20 cellular contexts compared by ENCODE assay signal in genomic region chr10:61633665-61634064, GRCh38. TPM values are rescaled to one million over a fixed set of nuclear protein-coding genes. Genes with fewer than 3 reads are reported as not detected.
DNase-seq lines count a peak whose midpoint lies in the region; TF ChIP-seq lines count a peak whose summit lies in the region.
"Had no signal": no experiment of that assay in that cellular context is flagged by ENCODE, and none has a peak within 500 bp of the region (broad histone marks: within the 10 kb centered on the region; RNA-seq: fewer than 3 reads in every experiment).

No MANE protein-coding gene starts in this region.

- CTCF ChIA-PET in PC-9 (lab: Charles Lee) = interaction anchor here (0.6 kb wide), 1 partner anchor 1626 kb away, joined by 18 read pairs; no protein-coding TSS in a partner anchor

- TF ChIP-seq CTCF in PC-9 (conservative IDR thresholded peaks at IDR 0.05) (no peak), GM10266 (IDR thresholded peaks at IDR 0.05; ENCODE audit: control insufficient read depth, insufficient read depth, low read depth, missing control alignments) (no peak), spleen (IDR thresholded peaks at IDR 0.05 in 8 of 11, conservative IDR thresholded peaks at IDR 0.05 in 3 of 11) (no peak)

- peak overlapping the region; percentile 7; the same call in 1 of the 2 replicates for H2AFZ ChIP-seq in PC-9

- H3K4me1 ChIP-seq in PC-9 (replicated peaks; ENCODE audit: insufficient read depth) = peaks cover 45% of the 10 kb centered on the region
- H3K4me1 ChIP-seq in spleen = no peaks in the 10 kb centered on the region
- H3K4me1 ChIP-seq: right lobe of liver had no signal

- no peaks in the 10 kb centered on the region for H3K9me3 ChIP-seq in PC-9 (ENCODE audit: insufficient read depth, low read depth)
- no peaks in the 10 kb centered on the region for H3K9me3 ChIP-seq in spleen
- H3K9me3 ChIP-seq: right lobe of liver had no signal

- intact Hi-C loops in PC-9 (cut with micrococcal nuclease; ENCODE audit: unreplicated experiment) = loop anchor here (5.0 kb wide), 1 partner anchor 269 kb away; the partner anchor contains the start of gene ARID5B
- intact Hi-C loops in spleen (cut with DNase I; ENCODE audit: low total_unique reads) = no loop called here

- no peaks in the 10 kb centered on the region for H4K20me1 ChIP-seq in PC-9 (ENCODE audit: insufficient read depth)

- H3F3A ChIP-seq in PC-9 (ENCODE audit: insufficient read depth, low read depth) = peaks cover under 1% of the 10 kb centered on the region; the same call in 1 of the 2 replicates

- DNase-seq in EL (peak; percentile 83), PC-9 (peak in 1 of 2 experiments; percentile 46), dedifferentiated amniotic fluid mesenchymal stem cell (ENCODE audit: extremely low spot score) (peak; percentile 51), kidney tubule cell (ENCODE audit: low spot score) (peak; percentile 7), GM10266 (ENCODE audit: extremely low spot score) (no peak), NCI-H2196 (lab: John Stamatoyannopoulos, UW; ENCODE audit: unreplicated experiment) (no peak), spleen (no peak), NCI-H2107 (lab: John Stamatoyannopoulos, UW) (no peak)
- DNase-seq: CD8-positive, alpha-beta memory T cell; cerebellar nuclear complex; glutamatergic neuron; H7; left ventricle myocardium superior; NCI-H1092; NCI-H2081 treated with DMSO at 0.1 percent for 48 hours; NCI-H526; occipital lobe; right lobe of liver; stimulated activated CD4-positive, alpha-beta T cell treated with anti-CD3 and anti-CD28 coated beads, Interleukin-1b, Interleukin-23, amount 100 ng/mL, for 48 hours had no signal

- no peak overlapping the region for H3K4me3 ChIP-seq in PC-9
- no peak overlapping the region for H3K4me3 ChIP-seq in spleen
- H3K4me3 ChIP-seq: right lobe of liver had no signal

- POLR2A ChIA-PET in PC-9 (lab: Charles Lee; ENCODE audit: unreplicated experiment) = no interaction called here

- 74 to 83% (median 79%) methylated on average over 3 of the region's 3 CpGs for WGBS in spleen, 5 donors

- TF ChIP-seq POLR2A in spleen (IDR thresholded peaks at IDR 0.05) = no peak

- H3K36me3 ChIP-seq in PC-9 (ENCODE audit: low read depth) = no peaks in the 10 kb centered on the region
- H3K36me3 ChIP-seq in spleen = no peaks in the 10 kb centered on the region
- H3K36me3 ChIP-seq: right lobe of liver had no signal

- H3K9me2 ChIP-seq in PC-9 (ENCODE audit: insufficient read depth) = no peaks in the 10 kb centered on the region

- no peaks in the 10 kb centered on the region for H3K79me2 ChIP-seq in PC-9 (ENCODE audit: low read depth)

- no TSS peak for BruUV-seq in PC-9 (replicated peaks; lab: Mats Ljungman, UMichigan)

- H3K27ac ChIP-seq in PC-9 (0 out of 2 replicates have a peak overlapping the region, but pooled peaks have one; percentile 8), spleen (no peak overlapping the region)
- H3K27ac ChIP-seq: right lobe of liver had no signal

- H3K27me3 ChIP-seq in PC-9 (ENCODE audit: insufficient read depth, low read depth) = no peaks in the 10 kb centered on the region
- H3K27me3 ChIP-seq in spleen (replicated peaks in 1 of 7) = no peaks in the 10 kb centered on the region
- H3K27me3 ChIP-seq: right lobe of liver had no signal

- peak overlapping the region; percentile 5; the same call in 1 of the 2 replicates for H3K4me2 ChIP-seq in PC-9

RNA-seq across cellular contexts. Expression of gene CABCOCO1, which starts 29.1 kb away (rescaled TPM):
- total RNA-seq in PC-9 (2021) = not detected in 2 replicates
- total RNA-seq in spleen = under 1 TPM in 3 of 7 donors, not detected in 4; 0.39 to 0.60 (median 0.56) TPM
- 1 to 10 TPM in 1 of 3 donors, under 1 TPM in 2; 0.06 to 1.0 (median 0.29) TPM for polyA plus RNA-seq in spleen
- total RNA-seq: activated T-helper 1 cell treated with anti-CD3 and anti-CD28 coated beads, Interleukin-12 subunit alpha, Interleukin-12 subunit beta, Interleukin-2, Interleukin-4 antibody, amounts not matched to agents 30 ng/mL and 10 ng/mL and 1 ng/mL, durations not matched to agents 14 hours and 24 hours and 36 hours; CD8-positive, alpha-beta memory T cell; H7; left ventricle myocardium superior; right lobe of liver had no signal
- polyA plus RNA-seq: CD8-positive, alpha-beta memory T cell had no signal

Comparison
In these comparisons a context has a peak if more than half of its experiments do, and no peak if none do; other contexts are left out.
1. DNase-seq: peak in EL (single experiment), dedifferentiated amniotic fluid mesenchymal stem cell (single experiment) and kidney tubule cell (single experiment); none in GM10266 (single experiment), NCI-H2196 (single experiment), spleen (single experiment) and NCI-H2107 (single experiment).